In genomic region chr10:43055217-43055616, GRCh38 we compare ENCODE assay signal across 20 cellular contexts.
"Had no signal": no experiment of that assay in that cellular context is flagged by ENCODE, and none has a peak within 500 bp of the region (broad histone marks: within the 10 kb centered on the region; RNA-seq: fewer than 3 reads in every experiment).

No MANE protein-coding gene starts in this region.

- DNase-seq: effector memory CD8-positive, alpha-beta T cell; mesendoderm; naive B cell; retina; stimulated activated CD4-positive, alpha-beta T cell treated with anti-CD3 and anti-CD28 coated beads, Interleukin-15, amount 100 ng/mL, for 24 hours; stimulated activated CD4-positive, alpha-beta T cell treated with anti-CD3 and anti-CD28 coated beads, Interleukin-1b, Interleukin-23, amount 100 ng/mL, for 48 hours; stimulated activated CD4-positive, alpha-beta T cell treated with anti-CD3 and anti-CD28 coated beads, Interleukin-4, amount 100 ng/mL, for 24 hours; uterus had no signal

- H3K27ac ChIP-seq: epithelial cell of prostate, esophagus muscularis mucosa, gastroesophageal sphincter, neutrophil, psoas muscle, spleen, tibial artery, upper lobe of left lung, uterus had no signal

- H3K4me1 ChIP-seq: esophagus muscularis mucosa, gastroesophageal sphincter, psoas muscle, spleen, tibial artery, upper lobe of left lung, uterus had no signal

- H3K27me3 ChIP-seq: upper lobe of left lung, uterus had no signal

- H3K36me3 ChIP-seq: esophagus muscularis mucosa, gastroesophageal sphincter, neutrophil, spleen, tibial artery, upper lobe of left lung, uterus had no signal

- ATAC-seq: effector memory CD8-positive, alpha-beta T cell; gastroesophageal sphincter; left ventricle myocardium superior; psoas muscle; sciatic nerve; stimulated activated memory B cell treated with anti-CD40 and anti-IgM and Interleukin-4, amounts not matched to agents 10 μg/mL and 1 μg/mL and 100 μg/mL, for 72 hours had no signal

- H3K9me3 ChIP-seq: esophagus muscularis mucosa, gastroesophageal sphincter, neutrophil, psoas muscle, spleen, tibial artery, upper lobe of left lung, uterus had no signal

- FAIRE-seq: keratinocyte had no signal

- H3K4me3 ChIP-seq: esophagus muscularis mucosa, gastroesophageal sphincter, psoas muscle, spleen, tibial artery, upper lobe of left lung, uterus had no signal
